In the genomic region with DNA sequence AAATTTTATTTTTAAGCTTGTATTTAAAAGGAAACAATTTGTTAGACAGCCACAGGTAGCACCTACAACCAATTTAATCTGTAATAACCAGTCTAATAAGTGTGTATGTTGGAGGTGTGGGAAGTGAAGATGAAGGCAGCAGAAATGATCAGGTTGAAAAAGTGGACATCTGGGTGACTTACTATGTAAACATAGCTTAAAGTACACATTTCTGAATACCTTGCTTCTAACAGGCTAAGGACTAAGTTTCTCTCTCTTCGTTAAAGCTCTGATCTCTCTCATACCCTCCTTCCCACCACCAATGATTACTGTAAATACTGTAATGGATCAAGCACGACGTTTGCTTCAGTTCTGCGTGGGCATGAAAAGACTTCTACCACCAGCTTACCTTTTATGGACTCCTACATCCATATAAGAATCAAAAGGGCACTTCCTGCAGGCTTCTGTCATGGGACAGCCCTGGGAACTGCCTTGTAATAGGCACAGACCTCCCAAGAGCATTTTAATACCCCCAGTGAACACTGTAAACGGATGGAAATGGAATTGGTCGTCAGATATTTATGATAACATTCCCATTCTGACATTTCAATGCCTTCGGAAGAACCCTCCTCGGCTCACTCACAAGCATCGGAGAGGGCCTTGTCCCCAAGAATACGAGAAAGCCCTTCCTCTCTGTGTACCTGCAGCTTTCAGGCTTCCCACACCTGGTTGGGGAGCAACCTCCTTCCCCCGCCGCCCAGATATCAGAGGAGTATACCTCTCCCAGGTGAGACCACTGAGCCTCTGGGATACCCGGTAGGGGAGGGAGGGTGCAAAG, we compare ENCODE assay signal across 9 cellular contexts. TPM values are rescaled to one million over a fixed set of nuclear protein-coding genes. Genes with fewer than 3 reads are reported as not detected.
A peak's percentile ranks its signal among the peaks of the same experiment; 100 is the strongest.
DNase-seq lines count a peak whose midpoint lies in the region; ATAC-seq and TF ChIP-seq lines count a peak whose summit lies in the region.
"Had no signal": no experiment of that assay in that cellular context is flagged by ENCODE, and none has a peak within 500 bp of the region (broad histone marks: within the 10 kb centered on the region; RNA-seq: fewer than 3 reads in every experiment).

No MANE protein-coding gene starts in this region.

- TF ChIP-seq CTCF in HFF-Myc (IDR thresholded peaks at IDR 0.05; ENCODE audit: low read depth, low read length, missing control alignments), result no peak
- TF ChIP-seq CTCF in activated B cell treated with CpG ODN at 0.5 μM for 24 hours (IDR thresholded peaks at IDR 0.05), result no peak
- no peak for TF ChIP-seq CTCF in foreskin keratinocyte (conservative IDR thresholded peaks at IDR 0.05)

- H3K9ac ChIP-seq in rectal smooth muscle tissue (ENCODE audit: low read length), result peak overlapping the region; percentile 39

- intact Hi-C loops in activated B cell treated with CpG ODN at 0.5 μM for 24 hours (cut with micrococcal nuclease), result loop anchor here (1.0 kb wide), 2 partner anchors 19 to 132 kb away; a partner anchor contains a TSS

- H3K36me3 ChIP-seq in rectal smooth muscle tissue (ENCODE audit: control insufficient read depth, insufficient read depth, low read length), result no peaks in the 10 kb centered on the region

- peak overlapping the region; percentile 98 for H3K4me3 Mint-ChIP-seq in activated B cell treated with CpG ODN at 0.5 μM for 24 hours

- CTCF ChIA-PET in activated B cell treated with CpG ODN at 0.5 μM for 24 hours (lab: Charles Lee), result no interaction called here

- DNase-seq in COLO668 (lab: John Stamatoyannopoulos, UW; ENCODE audit: unreplicated experiment) (peak; percentile 8), HFF-Myc (ENCODE audit: extremely low read depth, low read depth) (no peak), activated B cell treated with CpG ODN at 0.5 μM for 24 hours (no peak), foreskin keratinocyte (no peak), HK-2 (ENCODE audit: unreplicated experiment) (no peak), germinal center (ENCODE audit: low spot score) (no peak)
- no peak for DNase-seq in stimulated activated CD4-positive, alpha-beta T cell treated with anti-CD3 and anti-CD28 coated beads, Interleukin-4, amount 100 ng/mL, for 1 hour

- H3K27ac Mint-ChIP-seq in activated B cell treated with CpG ODN at 0.5 μM for 24 hours, result peak overlapping the region; percentile 91

- ATAC-seq in activated B cell treated with CpG ODN at 0.5 μM for 24 hours (ENCODE audit: low read depth) (peak; percentile 3), foreskin keratinocyte (peak; percentile 17)

- H3K36me3 Mint-ChIP-seq in activated B cell treated with CpG ODN at 0.5 μM for 24 hours (ENCODE audit: low read depth), result peaks cover 24% of the 10 kb centered on the region

- H3K9me3 Mint-ChIP-seq in activated B cell treated with CpG ODN at 0.5 μM for 24 hours, result no peaks in the 10 kb centered on the region

- POLR2A ChIA-PET in activated B cell treated with CpG ODN at 0.5 μM for 24 hours (lab: Charles Lee), result interaction anchor here (0.6 to 1.5 kb wide), 4 partner anchors 33 to 505 kb away, joined by 3 to 4 read pairs (median 3); a partner anchor contains a TSS

- H3K4me3 ChIP-seq in HFF-Myc (replicated peaks; ENCODE audit: low read depth, low read length) (peak overlapping the region; percentile 93), rectal smooth muscle tissue (ENCODE audit: low read length) (peak overlapping the region; percentile 93)

- no peaks in the 10 kb centered on the region for H3K27me3 Mint-ChIP-seq in activated B cell treated with CpG ODN at 0.5 μM for 24 hours

- H3K4me1 ChIP-seq in foreskin keratinocyte, result peaks cover 13% of the 10 kb centered on the region
- H3K4me1 ChIP-seq in rectal smooth muscle tissue (ENCODE audit: control insufficient read depth, insufficient read depth, low read length), result peaks cover 9% of the 10 kb centered on the region

- H3K27ac ChIP-seq in foreskin keratinocyte, result peak overlapping the region; percentile 47
- peak overlapping the region; percentile 88 for H3K27ac ChIP-seq in rectal smooth muscle tissue (ENCODE audit: low read depth, low read length)

- H3K4me1 Mint-ChIP-seq in activated B cell treated with CpG ODN at 0.5 μM for 24 hours, result peaks cover 25% of the 10 kb centered on the region

- H3K27me3 ChIP-seq in foreskin keratinocyte, result no peaks in the 10 kb centered on the region
- no peaks in the 10 kb centered on the region for H3K27me3 ChIP-seq in rectal smooth muscle tissue (ENCODE audit: control insufficient read depth, insufficient read depth, low read length)

RNA-seq across cellular contexts. Expression of a gene that starts 0.7 kb away (rescaled TPM):
- total RNA-seq in activated B cell treated with CpG ODN at 0.5 μM for 24 hours (20.1 and 22.4 TPM in 2 replicates), foreskin keratinocyte (33.4 and 36.4 TPM in 2 replicates)
- 16.3 and 20.0 TPM in 2 replicates for polyA plus RNA-seq in foreskin keratinocyte

RNA-seq across cellular contexts. Expression of a gene that starts 19.6 kb away (rescaled TPM):
- total RNA-seq in activated B cell treated with CpG ODN at 0.5 μM for 24 hours, result 10.3 and 13.8 TPM in 2 replicates
- total RNA-seq in foreskin keratinocyte, result 9.0 and 12.0 TPM in 2 replicates
- polyA plus RNA-seq in foreskin keratinocyte, result 6.4 and 9.2 TPM in 2 replicates

RNA-seq across cellular contexts. Expression of a gene that starts 32.6 kb away (rescaled TPM):
- total RNA-seq in activated B cell treated with CpG ODN at 0.5 μM for 24 hours, result 0.24 and 0.91 TPM in 2 replicates
- total RNA-seq in foreskin keratinocyte, result 0.14 and 0.24 TPM in 2 replicates
- 0.02 and 0.03 TPM in 2 replicates for polyA plus RNA-seq in foreskin keratinocyte
- total RNA-seq: M059J had no signal
